10 cellular contexts compared by ENCODE assay signal in the genomic region with DNA sequence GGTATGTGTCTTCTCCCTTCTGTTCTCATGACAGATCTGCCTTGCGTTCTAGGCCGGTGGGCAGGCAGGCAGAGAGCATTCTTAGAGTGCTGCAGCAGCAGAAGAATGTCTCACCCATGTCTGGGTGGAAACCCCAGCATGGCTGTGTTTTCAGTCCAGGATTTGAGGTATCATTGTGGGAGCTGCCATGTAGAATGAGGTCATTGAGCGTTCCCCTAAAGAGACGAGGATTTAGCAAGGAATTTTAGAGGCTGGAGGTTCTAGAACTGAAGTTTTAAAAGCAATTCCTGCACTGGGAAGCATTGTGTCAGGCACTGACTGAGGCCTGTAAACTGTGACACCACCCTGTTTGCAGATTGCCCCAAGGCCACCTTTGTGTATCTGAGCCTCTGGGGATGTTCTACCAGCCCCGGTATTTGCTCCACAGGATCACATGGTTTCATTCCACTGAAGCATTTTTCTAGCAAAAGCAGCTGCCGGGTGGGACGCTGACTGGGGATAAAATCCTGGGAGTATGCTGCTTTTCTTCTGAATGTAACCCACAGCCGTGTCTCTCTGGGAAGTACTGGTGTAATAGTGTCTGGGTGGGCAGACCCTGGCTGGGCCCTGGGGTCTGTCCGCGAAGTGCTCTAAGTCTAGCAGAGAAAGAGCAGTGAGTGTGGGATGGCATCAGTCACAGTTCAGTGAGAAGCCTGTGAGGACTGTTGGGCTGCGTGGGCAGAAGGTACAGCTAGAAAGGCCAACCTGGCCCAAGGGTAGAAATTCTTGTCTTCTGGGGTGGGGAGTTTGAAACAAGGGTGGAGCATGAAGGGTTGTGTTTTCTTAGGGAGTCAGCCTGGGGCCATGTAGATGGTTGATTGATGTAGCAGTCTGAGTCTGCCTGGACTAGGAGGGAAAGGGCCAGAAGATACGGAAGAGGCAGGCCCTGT. TPM values are rescaled to one million over a fixed set of nuclear protein-coding genes. Genes with fewer than 3 reads are reported as not detected.
DNase-seq lines count a peak whose midpoint lies in the region; ATAC-seq lines count a peak whose summit lies in the region.
"Had no signal": no experiment of that assay in that cellular context is flagged by ENCODE, and none has a peak within 500 bp of the region (broad histone marks: within the 10 kb centered on the region; RNA-seq: fewer than 3 reads in every experiment).

No MANE protein-coding gene starts in this region.

- H2BK12ac ChIP-seq in neuronal stem cell (ENCODE audit: low read length), result no peak overlapping the region

- no peak for ATAC-seq in activated CD4-positive, alpha-beta T cell treated with anti-CD3 and anti-CD28 coated beads for 36 hours
- no peak for ATAC-seq in stimulated activated naive B cell treated with anti-CD40 and anti-IgM and Interleukin-4, amounts not matched to agents 10 μg/mL and 1 μg/mL and 100 μg/mL, for 72 hours (replicated peaks)
- no peak for ATAC-seq in GM18873 (IDR thresholded peaks at IDR 0.05; ENCODE audit: low FRiP score, unreplicated experiment)

- no peaks in the 10 kb centered on the region for H3K4me1 Mint-ChIP-seq in activated CD4-positive, alpha-beta T cell treated with anti-CD3 and anti-CD28 coated beads for 36 hours
- peaks cover 8 to 14% of the 10 kb centered on the region in 2 donors for H3K4me1 Mint-ChIP-seq in stimulated activated naive B cell treated with anti-CD40 and anti-IgM and Interleukin-4, amounts not matched to agents 10 μg/mL and 1 μg/mL and 100 μg/mL, for 72 hours
- H3K4me1 Mint-ChIP-seq: activated CD4-positive, alpha-beta memory T cell treated with anti-CD3 and anti-CD28 coated beads, Interleukin-2, amount 10 ng/mL, durations not matched to agents 7 days and 5 days; neural progenitor cell had no signal

- no peaks in the 10 kb centered on the region for H3K9me3 ChIP-seq in neuronal stem cell (replicated peaks in 1 of 2; ENCODE audit: control insufficient read depth in 2 of 2, insufficient read depth in 1 of 2, low read depth in 1 of 2, low read length in 2 of 2)

- H3K4me3 Mint-ChIP-seq in activated CD4-positive, alpha-beta T cell treated with anti-CD3 and anti-CD28 coated beads for 36 hours, result no peak overlapping the region
- no peak overlapping the region for H3K4me3 Mint-ChIP-seq in stimulated activated naive B cell treated with anti-CD40 and anti-IgM and Interleukin-4, amounts not matched to agents 10 μg/mL and 1 μg/mL and 100 μg/mL, for 72 hours
- H3K4me3 Mint-ChIP-seq: activated CD4-positive, alpha-beta memory T cell treated with anti-CD3 and anti-CD28 coated beads, Interleukin-2, amount 10 ng/mL, durations not matched to agents 7 days and 5 days; neural progenitor cell had no signal

- no peak overlapping the region for H2BK120ac ChIP-seq in neuronal stem cell (ENCODE audit: low read depth, low read length)

- H3K18ac ChIP-seq in neuronal stem cell (ENCODE audit: low read length), result no peak overlapping the region

- no peak overlapping the region for H3K4ac ChIP-seq in neuronal stem cell (ENCODE audit: low read length)

- CTCF ChIA-PET in activated CD4-positive, alpha-beta T cell treated with anti-CD3 and anti-CD28 coated beads for 36 hours (lab: Charles Lee), result interaction anchor here (0.5 to 1.2 kb wide), 4 partner anchors 31 to 290 kb away, joined by 3 to 4 read pairs (median 3); no protein-coding TSS in a partner anchor

- H4K91ac ChIP-seq in neuronal stem cell (ENCODE audit: low read depth, low read length, poor library complexity), result no peak overlapping the region

- no peak overlapping the region for H2BK5ac ChIP-seq in neuronal stem cell (ENCODE audit: low read length)

- H3K27me3 Mint-ChIP-seq in activated CD4-positive, alpha-beta T cell treated with anti-CD3 and anti-CD28 coated beads for 36 hours, result no peaks in the 10 kb centered on the region
- H3K27me3 Mint-ChIP-seq in stimulated activated naive B cell treated with anti-CD40 and anti-IgM and Interleukin-4, amounts not matched to agents 10 μg/mL and 1 μg/mL and 100 μg/mL, for 72 hours, result no peaks in the 10 kb centered on the region
- H3K27me3 Mint-ChIP-seq: activated CD4-positive, alpha-beta memory T cell treated with anti-CD3 and anti-CD28 coated beads, Interleukin-2, amount 10 ng/mL, durations not matched to agents 7 days and 5 days had no signal

- no peak overlapping the region for H4K8ac ChIP-seq in neuronal stem cell (ENCODE audit: low read depth, low read length)

- peaks cover 71 to 93% of the 10 kb centered on the region in 2 donors for H3K36me3 ChIP-seq in neuronal stem cell (replicated peaks in 1 of 2; ENCODE audit: control insufficient read depth in 2 of 2, insufficient read depth in 2 of 2, low read length in 2 of 2)

- peaks cover 0 to 7% of the 10 kb centered on the region in 2 donors for H3K4me1 ChIP-seq in neuronal stem cell (ENCODE audit: control insufficient read depth in 2 of 2, insufficient read depth in 1 of 2, low read depth in 1 of 2, low read length in 2 of 2)
- H3K4me1 ChIP-seq: neural progenitor cell had no signal

- DNase-seq in activated CD4-positive, alpha-beta T cell treated with anti-CD3 and anti-CD28 coated beads for 36 hours, result no peak
- DNase-seq in activated CD4-positive, alpha-beta T cell treated with anti-CD3 and anti-CD28 coated beads, Interleukin-2, amount 50 U/mL, for 1 hour, result no peak
- peak; percentile 33 for DNase-seq in fibroblast of peridontal ligament (ENCODE audit: extremely low read depth)
- DNase-seq in stimulated activated naive B cell treated with anti-CD40 and anti-IgM and Interleukin-4, amounts not matched to agents 10 μg/mL and 1 μg/mL and 100 μg/mL, for 72 hours, result no peak
- no peak for DNase-seq in neuronal stem cell (ENCODE audit: low spot score)
- DNase-seq: activated CD4-positive, alpha-beta memory T cell treated with anti-CD3 and anti-CD28 coated beads, Interleukin-2, amount 10 ng/mL, durations not matched to agents 7 days and 5 days; hypothalamus had no signal

- no peak overlapping the region for H2BK15ac ChIP-seq in neuronal stem cell (ENCODE audit: low read length)

- intact Hi-C loops in activated CD4-positive, alpha-beta T cell treated with anti-CD3 and anti-CD28 coated beads for 36 hours (cut with DNase I, micrococcal nuclease), result no loop called here

- H2AK5ac ChIP-seq in neuronal stem cell (ENCODE audit: low read depth, low read length), result no peak overlapping the region

- H3K23ac ChIP-seq in neuronal stem cell (ENCODE audit: low read depth, low read length, poor library complexity), result no peak overlapping the region

- no peaks in the 10 kb centered on the region for H3K27me3 ChIP-seq in neuronal stem cell (ENCODE audit: control insufficient read depth in 3 of 3, insufficient read depth in 3 of 3, low read depth in 1 of 3, low read length in 3 of 3)
- H3K27me3 ChIP-seq: neural progenitor cell had no signal

- no peaks in the 10 kb centered on the region for H3K9me3 Mint-ChIP-seq in activated CD4-positive, alpha-beta T cell treated with anti-CD3 and anti-CD28 coated beads for 36 hours (ENCODE audit: low read depth)
- no peaks in the 10 kb centered on the region for H3K9me3 Mint-ChIP-seq in stimulated activated naive B cell treated with anti-CD40 and anti-IgM and Interleukin-4, amounts not matched to agents 10 μg/mL and 1 μg/mL and 100 μg/mL, for 72 hours
- H3K9me3 Mint-ChIP-seq: activated CD4-positive, alpha-beta memory T cell treated with anti-CD3 and anti-CD28 coated beads, Interleukin-2, amount 10 ng/mL, durations not matched to agents 7 days and 5 days; neural progenitor cell had no signal

- H3K27ac Mint-ChIP-seq in activated CD4-positive, alpha-beta T cell treated with anti-CD3 and anti-CD28 coated beads for 36 hours, result peak overlapping the region; percentile 49
- peak overlapping the region; percentile 84 for H3K27ac Mint-ChIP-seq in stimulated activated naive B cell treated with anti-CD40 and anti-IgM and Interleukin-4, amounts not matched to agents 10 μg/mL and 1 μg/mL and 100 μg/mL, for 72 hours
- H3K27ac Mint-ChIP-seq: activated CD4-positive, alpha-beta memory T cell treated with anti-CD3 and anti-CD28 coated beads, Interleukin-2, amount 10 ng/mL, durations not matched to agents 7 days and 5 days; neural progenitor cell had no signal

- no peak overlapping the region for H3K4me3 ChIP-seq in neuronal stem cell (ENCODE audit: low read length in 2 of 2)
- H3K4me3 ChIP-seq: neural progenitor cell had no signal

- no peak overlapping the region for H3K14ac ChIP-seq in neuronal stem cell (ENCODE audit: low read length)

- no peak overlapping the region for H2AFZ ChIP-seq in neuronal stem cell (ENCODE audit: low read length)
- H2AFZ ChIP-seq: neural progenitor cell had no signal

- no peak overlapping the region for H3K27ac ChIP-seq in neuronal stem cell (replicated peaks; ENCODE audit: low read length)
- H3K27ac ChIP-seq: 22Rv1, neural progenitor cell had no signal

- H3K9ac ChIP-seq in neuronal stem cell (ENCODE audit: low read depth, low read length, poor library complexity), result no peak overlapping the region
- H3K9ac ChIP-seq: neural progenitor cell had no signal

- H3K79me1 ChIP-seq in neuronal stem cell (ENCODE audit: low read depth, low read length), result peaks cover 2% of the 10 kb centered on the region

- WGBS in neuronal stem cell (ENCODE audit: extremely low coverage in 2 of 2, insufficient read length in 2 of 2, insufficient replicate concordance in 1 of 2), 2 donors, result no CpG with 5 or more reads among the region's 12 CpGs

- POLR2A ChIA-PET in activated CD4-positive, alpha-beta T cell treated with anti-CD3 and anti-CD28 coated beads for 36 hours (lab: Charles Lee), result no interaction called here

- peaks cover 55% of the 10 kb centered on the region for H3K36me3 Mint-ChIP-seq in activated CD4-positive, alpha-beta T cell treated with anti-CD3 and anti-CD28 coated beads for 36 hours (ENCODE audit: low read depth)
- H3K36me3 Mint-ChIP-seq in stimulated activated naive B cell treated with anti-CD40 and anti-IgM and Interleukin-4, amounts not matched to agents 10 μg/mL and 1 μg/mL and 100 μg/mL, for 72 hours, result peaks cover 49 to 56% of the 10 kb centered on the region in 2 donors

- no peak overlapping the region for H3K4me2 ChIP-seq in neuronal stem cell (ENCODE audit: insufficient read depth, low read length, poor library complexity, severe bottlenecking)
- H3K4me2 ChIP-seq: neural progenitor cell had no signal

RNA-seq across cellular contexts. Expression of a gene that starts 30.2 kb away (rescaled TPM):
- total RNA-seq in activated CD4-positive, alpha-beta T cell treated with anti-CD3 and anti-CD28 coated beads for 36 hours, result 1 to 10 TPM; 2.9 to 3.4 TPM
- polyA plus RNA-seq in neuronal stem cell (2013, experiment 1 of 2), result 19.5 TPM
- 17.6 TPM for polyA plus RNA-seq in neuronal stem cell (2013, experiment 2 of 2)

RNA-seq across cellular contexts. Expression of a gene that starts 33.3 kb away (rescaled TPM):
- 10 to 100 TPM; 12.7 to 13.4 TPM for total RNA-seq in activated CD4-positive, alpha-beta T cell treated with anti-CD3 and anti-CD28 coated beads for 36 hours
- 7.8 TPM for polyA plus RNA-seq in neuronal stem cell (2013, experiment 1 of 2)
- polyA plus RNA-seq in neuronal stem cell (2013, experiment 2 of 2), result 8.0 TPM

RNA-seq across cellular contexts. Expression of a gene that starts 41.0 kb away (rescaled TPM):
- total RNA-seq in activated CD4-positive, alpha-beta T cell treated with anti-CD3 and anti-CD28 coated beads for 36 hours, result 100 to 1,000 TPM; 170 to 175 TPM
- polyA plus RNA-seq in neuronal stem cell (2013, experiment 1 of 2), result 99.1 TPM
- polyA plus RNA-seq in neuronal stem cell (2013, experiment 2 of 2), result 95.0 TPM

RNA-seq across cellular contexts. Expression of a gene that starts 46.1 kb away (rescaled TPM):
- total RNA-seq in activated CD4-positive, alpha-beta T cell treated with anti-CD3 and anti-CD28 coated beads for 36 hours, result 10 to 100 TPM; 27.1 to 27.3 TPM
- 21.6 TPM for polyA plus RNA-seq in neuronal stem cell (2013, experiment 1 of 2)
- 22.5 TPM for polyA plus RNA-seq in neuronal stem cell (2013, experiment 2 of 2)

RNA-seq across cellular contexts. Expression of a gene that starts 50.7 kb away (rescaled TPM):
- 10 to 100 TPM; 34.8 to 36.2 TPM for total RNA-seq in activated CD4-positive, alpha-beta T cell treated with anti-CD3 and anti-CD28 coated beads for 36 hours
- polyA plus RNA-seq in neuronal stem cell (2013, experiment 1 of 2), result 46.9 TPM
- 45.0 TPM for polyA plus RNA-seq in neuronal stem cell (2013, experiment 2 of 2)
